Comparison of ENCODE assay signal across 1 cellular context in the genomic region with DNA sequence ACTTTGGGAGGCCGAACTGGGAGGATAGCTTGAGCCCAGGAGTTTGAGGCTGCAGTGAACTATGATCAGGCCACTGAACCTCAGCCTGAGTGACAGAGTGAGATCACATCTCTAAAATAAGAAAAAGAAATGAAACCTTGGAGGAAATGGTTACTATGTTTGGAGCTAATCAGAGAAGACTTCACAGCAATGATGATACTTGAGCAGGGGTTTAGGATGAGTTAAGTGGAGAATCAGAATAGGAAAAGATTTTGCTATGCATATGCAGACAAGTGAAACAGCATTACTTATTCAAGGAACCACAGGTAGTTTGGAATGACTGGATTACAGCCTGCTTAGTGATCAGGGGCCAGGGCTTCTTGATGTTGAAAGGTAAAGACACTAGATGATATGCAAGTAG.
TF ChIP-seq lines count a peak whose summit lies in the region.

No MANE protein-coding gene starts in this region.

TF ChIP-seq in GM12878, 131 proteins besides CTCF, POLR2A, EP300 and RAD21 (continued from another document):
- TF ChIP-seq, protein P1, sequence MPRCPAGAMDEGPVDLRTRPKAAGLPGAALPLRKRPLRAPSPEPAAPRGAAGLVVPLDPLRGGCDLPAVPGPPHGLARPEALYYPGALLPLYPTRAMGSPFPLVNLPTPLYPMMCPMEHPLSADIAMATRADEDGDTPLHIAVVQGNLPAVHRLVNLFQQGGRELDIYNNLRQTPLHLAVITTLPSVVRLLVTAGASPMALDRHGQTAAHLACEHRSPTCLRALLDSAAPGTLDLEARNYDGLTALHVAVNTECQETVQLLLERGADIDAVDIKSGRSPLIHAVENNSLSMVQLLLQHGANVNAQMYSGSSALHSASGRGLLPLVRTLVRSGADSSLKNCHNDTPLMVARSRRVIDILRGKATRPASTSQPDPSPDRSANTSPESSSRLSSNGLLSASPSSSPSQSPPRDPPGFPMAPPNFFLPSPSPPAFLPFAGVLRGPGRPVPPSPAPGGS (IDR thresholded peaks at IDR 0.05; ENCODE audit: borderline replicate concordance, insufficient read depth, low read depth, low read length, poor library complexity, severe bottlenecking): peak; percentile 45
- TF ChIP-seq ETV6 (conservative IDR thresholded peaks at IDR 0.05 in 1 of 2, IDR thresholded peaks at IDR 0.05 in 1 of 2; ENCODE audit: borderline replicate concordance in 1 of 2, low read depth in 1 of 2) (peak in 1 of 2 experiments; percentile 91; a peak in 2 of 4 replicates), MEF2A (IDR thresholded peaks at IDR 0.05; ENCODE audit: insufficient read depth, low read depth, low read length) (peak; percentile 87), GATAD2B (conservative IDR thresholded peaks at IDR 0.05; ENCODE audit: low read depth) (no peak), CREB1 (IDR thresholded peaks at IDR 0.05; ENCODE audit: low read depth) (0 out of 2 replicates have a peak, but pooled peaks have one; percentile 11), SP1 (IDR thresholded peaks at IDR 0.05; ENCODE audit: low read depth, low read length) (no peak), ASH2L (IDR thresholded peaks at IDR 0.05; ENCODE audit: borderline replicate concordance, low read depth) (no peak), EED (IDR thresholded peaks at IDR 0.05; ENCODE audit: low read depth) (peak; percentile 89), ZNF217 (IDR thresholded peaks at IDR 0.05) (no peak), BCL11A (IDR thresholded peaks at IDR 0.05; ENCODE audit: low read depth, low read length) (peak; percentile 28; the same call in 1 of the 2 replicates), MYB (IDR thresholded peaks at IDR 0.05; ENCODE audit: borderline replicate concordance, low read depth, low read length) (no peak), NFIC (IDR thresholded peaks at IDR 0.05; ENCODE audit: low read depth, low read length) (peak; percentile 90), IKZF2 (IDR thresholded peaks at IDR 0.05) (no peak), YY1 (IDR thresholded peaks at IDR 0.05; ENCODE audit: low read depth, low read length) (no peak), MTA3 (IDR thresholded peaks at IDR 0.05; ENCODE audit: borderline replicate concordance, low read length) (peak; percentile 48; the same call in 1 of the 2 replicates)
- TF ChIP-seq, protein P2, sequence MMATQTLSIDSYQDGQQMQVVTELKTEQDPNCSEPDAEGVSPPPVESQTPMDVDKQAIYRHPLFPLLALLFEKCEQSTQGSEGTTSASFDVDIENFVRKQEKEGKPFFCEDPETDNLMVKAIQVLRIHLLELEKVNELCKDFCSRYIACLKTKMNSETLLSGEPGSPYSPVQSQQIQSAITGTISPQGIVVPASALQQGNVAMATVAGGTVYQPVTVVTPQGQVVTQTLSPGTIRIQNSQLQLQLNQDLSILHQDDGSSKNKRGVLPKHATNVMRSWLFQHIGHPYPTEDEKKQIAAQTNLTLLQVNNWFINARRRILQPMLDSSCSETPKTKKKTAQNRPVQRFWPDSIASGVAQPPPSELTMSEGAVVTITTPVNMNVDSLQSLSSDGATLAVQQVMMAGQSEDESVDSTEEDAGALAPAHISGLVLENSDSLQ (IDR thresholded peaks at IDR 0.05): peak; percentile 65
- TF ChIP-seq, protein P3, sequence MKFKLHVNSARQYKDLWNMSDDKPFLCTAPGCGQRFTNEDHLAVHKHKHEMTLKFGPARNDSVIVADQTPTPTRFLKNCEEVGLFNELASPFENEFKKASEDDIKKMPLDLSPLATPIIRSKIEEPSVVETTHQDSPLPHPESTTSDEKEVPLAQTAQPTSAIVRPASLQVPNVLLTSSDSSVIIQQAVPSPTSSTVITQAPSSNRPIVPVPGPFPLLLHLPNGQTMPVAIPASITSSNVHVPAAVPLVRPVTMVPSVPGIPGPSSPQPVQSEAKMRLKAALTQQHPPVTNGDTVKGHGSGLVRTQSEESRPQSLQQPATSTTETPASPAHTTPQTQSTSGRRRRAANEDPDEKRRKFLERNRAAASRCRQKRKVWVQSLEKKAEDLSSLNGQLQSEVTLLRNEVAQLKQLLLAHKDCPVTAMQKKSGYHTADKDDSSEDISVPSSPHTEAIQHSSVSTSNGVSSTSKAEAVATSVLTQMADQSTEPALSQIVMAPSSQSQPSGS (IDR thresholded peaks at IDR 0.05; ENCODE audit: low read length): peak; percentile 74
- TF ChIP-seq, protein P4, sequence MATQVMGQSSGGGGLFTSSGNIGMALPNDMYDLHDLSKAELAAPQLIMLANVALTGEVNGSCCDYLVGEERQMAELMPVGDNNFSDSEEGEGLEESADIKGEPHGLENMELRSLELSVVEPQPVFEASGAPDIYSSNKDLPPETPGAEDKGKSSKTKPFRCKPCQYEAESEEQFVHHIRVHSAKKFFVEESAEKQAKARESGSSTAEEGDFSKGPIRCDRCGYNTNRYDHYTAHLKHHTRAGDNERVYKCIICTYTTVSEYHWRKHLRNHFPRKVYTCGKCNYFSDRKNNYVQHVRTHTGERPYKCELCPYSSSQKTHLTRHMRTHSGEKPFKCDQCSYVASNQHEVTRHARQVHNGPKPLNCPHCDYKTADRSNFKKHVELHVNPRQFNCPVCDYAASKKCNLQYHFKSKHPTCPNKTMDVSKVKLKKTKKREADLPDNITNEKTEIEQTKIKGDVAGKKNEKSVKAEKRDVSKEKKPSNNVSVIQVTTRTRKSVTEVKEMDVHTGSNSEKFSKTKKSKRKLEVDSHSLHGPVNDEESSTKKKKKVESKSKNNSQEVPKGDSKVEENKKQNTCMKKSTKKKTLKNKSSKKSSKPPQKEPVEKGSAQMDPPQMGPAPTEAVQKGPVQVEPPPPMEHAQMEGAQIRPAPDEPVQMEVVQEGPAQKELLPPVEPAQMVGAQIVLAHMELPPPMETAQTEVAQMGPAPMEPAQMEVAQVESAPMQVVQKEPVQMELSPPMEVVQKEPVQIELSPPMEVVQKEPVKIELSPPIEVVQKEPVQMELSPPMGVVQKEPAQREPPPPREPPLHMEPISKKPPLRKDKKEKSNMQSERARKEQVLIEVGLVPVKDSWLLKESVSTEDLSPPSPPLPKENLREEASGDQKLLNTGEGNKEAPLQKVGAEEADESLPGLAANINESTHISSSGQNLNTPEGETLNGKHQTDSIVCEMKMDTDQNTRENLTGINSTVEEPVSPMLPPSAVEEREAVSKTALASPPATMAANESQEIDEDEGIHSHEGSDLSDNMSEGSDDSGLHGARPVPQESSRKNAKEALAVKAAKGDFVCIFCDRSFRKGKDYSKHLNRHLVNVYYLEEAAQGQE (IDR thresholded peaks at IDR 0.05; ENCODE audit: low read depth, low read length): 0 out of 2 replicates have a peak, but pooled peaks have one; percentile 23
